ENCODE assay signal across 28 cellular contexts in genomic region chr2:80529466-80530165, GRCh38.
A peak's percentile ranks its signal among the peaks of the same experiment; 100 is the strongest.
DNase-seq lines count a peak whose midpoint lies in the region; ATAC-seq, FAIRE-seq and TF ChIP-seq lines count a peak whose summit lies in the region.
"Had no signal": no experiment of that assay in that cellular context is flagged by ENCODE, and none has a peak within 500 bp of the region (broad histone marks: within the 10 kb centered on the region; RNA-seq: fewer than 3 reads in every experiment).

No MANE protein-coding gene starts in this region.

- peak; percentile 8 for ATAC-seq in GM18511 (IDR thresholded peaks at IDR 0.05; ENCODE audit: unreplicated experiment)
- peak; percentile 24 for ATAC-seq in GM21786 (IDR thresholded peaks at IDR 0.05; ENCODE audit: unreplicated experiment)
- peak; percentile 39 for ATAC-seq in HG03280 (IDR thresholded peaks at IDR 0.05; ENCODE audit: unreplicated experiment)
- ATAC-seq: activated CD4-positive, alpha-beta T cell treated with anti-CD3 and anti-CD28 coated beads for 36 hours; mucosa of descending colon; natural killer cell treated with Interleukin-12 subunit alpha and Interleukin-12 subunit beta and Interleukin-15 and Interleukin-18, amount 100 ng/mL, for 72 hours; PC-3 had no signal

- H3K27me3 ChIP-seq in bronchial epithelial cell (ENCODE audit: control insufficient read depth, insufficient read depth, low read length), result no peaks in the 10 kb centered on the region
- H3K27me3 ChIP-seq: tibial artery had no signal

- H3K36me3 ChIP-seq in bronchial epithelial cell (ENCODE audit: control insufficient read depth, insufficient read depth, low read length), result no peaks in the 10 kb centered on the region
- H3K36me3 ChIP-seq: HAP-1, tibial artery had no signal

- no peak overlapping the region for H3K4me3 ChIP-seq in bronchial epithelial cell (ENCODE audit: low read depth, low read length)
- H3K4me3 ChIP-seq: HAP-1, lung, mucosa of descending colon, skin epidermis, tibial artery had no signal

- peak; percentile 28 for FAIRE-seq in bronchial epithelial cell (lab: Jason Lieb, UNC)
- FAIRE-seq: frontal cortex had no signal

- TF ChIP-seq POLR2A in erythroblast (IDR thresholded peaks at IDR 0.05; ENCODE audit: low read length), result no peak

- no peak for TF ChIP-seq CTCF in bronchial epithelial cell (IDR thresholded peaks at IDR 0.05; ENCODE audit: insufficient read depth, low read length, severe bottlenecking)

- DNase-seq in bronchial epithelial cell (ENCODE audit: low read depth), result no peak
- no peak for DNase-seq in erythroblast (lab: John Stamatoyannopoulos, UW)
- DNase-seq in Ammon's horn (ENCODE audit: low spot score), result no peak
- DNase-seq in GM19238 (ENCODE audit: insufficient read length, low spot score), result no peak
- DNase-seq: ACHN; activated CD4-positive, alpha-beta T cell treated with anti-CD3 and anti-CD28 coated beads for 36 hours; activated effector memory CD4-positive, alpha-beta T cell treated with Interleukin-2 at 50 U/mL for 16 hours; activated naive CD8-positive, alpha-beta T cell treated with anti-CD3 and anti-CD28 coated beads, Interleukin-2, amount 10 ng/mL, durations not matched to agents 7 days and 5 days; activated T-cell treated with anti-CD3 and anti-CD28 coated beads for 4 hours; COR-L47; dermis blood vessel endothelial cell; DMS53; KBM-7; mucosa of descending colon; NCI-H1417 treated with DMSO at 0.1 percent for 48 hours; NCI-H345; NCI-H774; PC-3; SK-N-SH; tibial artery had no signal
